15 cellular contexts compared by ENCODE assay signal in genomic region chr10:26357203-26357602, GRCh38.
A peak's percentile ranks its signal among the peaks of the same experiment; 100 is the strongest.
DNase-seq lines count a peak whose midpoint lies in the region; ATAC-seq lines count a peak whose summit lies in the region.
"Had no signal": no experiment of that assay in that cellular context is flagged by ENCODE, and none has a peak within 500 bp of the region (broad histone marks: within the 10 kb centered on the region; RNA-seq: fewer than 3 reads in every experiment).

No MANE protein-coding gene starts in this region.

- H2AK5ac ChIP-seq in mesendoderm (ENCODE audit: low read length): no peak overlapping the region

- no peak overlapping the region for H2BK15ac ChIP-seq in mesendoderm (replicated peaks; ENCODE audit: low read depth)

- H3K18ac ChIP-seq in mesendoderm (ENCODE audit: low read length): no peak overlapping the region

- no peaks in the 10 kb centered on the region for H3K36me3 Mint-ChIP-seq in activated CD8-positive, alpha-beta memory T cell treated with anti-CD3 and anti-CD28 coated beads, Interleukin-2, amount 10 ng/mL, durations not matched to agents 7 days and 5 days
- H3K36me3 Mint-ChIP-seq: IgD-negative memory B cell had no signal

- CTCF ChIA-PET in activated CD8-positive, alpha-beta memory T cell treated with anti-CD3 and anti-CD28 coated beads, Interleukin-2, amount 10 ng/mL, durations not matched to agents 7 days and 5 days (lab: Charles Lee): interaction anchor here (1.0 kb wide), 1 partner anchor 22 kb away, joined by 3 read pairs; no protein-coding TSS in a partner anchor

- WGBS in mesendoderm (ENCODE audit: extremely low coverage, insufficient coverage, low lambda C conversion rate): no CpG with 5 or more reads among the region's 1 CpG

- H3K4me3 ChIP-seq in mesendoderm (ENCODE audit: low read length): no peak overlapping the region
- H3K4me3 ChIP-seq: Peyer's patch, uterus had no signal

- no peak overlapping the region for H3K4me2 ChIP-seq in mesendoderm (ENCODE audit: low read length)

- peak; percentile 20 for ATAC-seq in activated CD8-positive, alpha-beta memory T cell treated with anti-CD3 and anti-CD28 coated beads, Interleukin-2, amount 10 ng/mL, durations not matched to agents 7 days and 5 days
- ATAC-seq in GM18909 (IDR thresholded peaks at IDR 0.05; ENCODE audit: poor library complexity, unreplicated experiment) (peak; percentile 70), HG02763 (IDR thresholded peaks at IDR 0.05; ENCODE audit: unreplicated experiment) (peak; percentile 51), HG03571 (IDR thresholded peaks at IDR 0.05; ENCODE audit: unreplicated experiment) (peak; percentile 51)

- H3K9ac ChIP-seq in mesendoderm (ENCODE audit: low read length): no peak overlapping the region

- H2BK5ac ChIP-seq in mesendoderm (ENCODE audit: low read length): no peak overlapping the region

- no peak overlapping the region for H3K27ac ChIP-seq in mesendoderm (ENCODE audit: low read depth, low read length)
- H3K27ac ChIP-seq: brain microvascular endothelial cell, Peyer's patch, uterus had no signal

- no peak overlapping the region for H3K4me3 Mint-ChIP-seq in activated CD8-positive, alpha-beta memory T cell treated with anti-CD3 and anti-CD28 coated beads, Interleukin-2, amount 10 ng/mL, durations not matched to agents 7 days and 5 days
- H3K4me3 Mint-ChIP-seq: IgD-negative memory B cell had no signal

- no peak overlapping the region for H3K56ac ChIP-seq in mesendoderm (ENCODE audit: low read length)

- no peak overlapping the region for H4K5ac ChIP-seq in mesendoderm (ENCODE audit: low read length)

- DNase-seq in activated CD8-positive, alpha-beta memory T cell treated with anti-CD3 and anti-CD28 coated beads, Interleukin-2, amount 10 ng/mL, durations not matched to agents 7 days and 5 days: no peak
- DNase-seq in activated CD8-positive, alpha-beta memory T cell treated with anti-CD3 and anti-CD28 coated beads, Interleukin-2, amount 50 U/mL, for 4 hours: no peak
- DNase-seq in NCI-H1105 (lab: John Stamatoyannopoulos, UW) (no peak), mesendoderm (no peak), NCI-H2171 (lab: John Stamatoyannopoulos, UW) (no peak)
- DNase-seq: brain microvascular endothelial cell, NCI-H510A treated with DMSO at 0.1 percent for 48 hours, Peyer's patch, uterus had no signal

- H3K4me1 ChIP-seq in mesendoderm (ENCODE audit: control insufficient read depth, low read depth, low read length): no peaks in the 10 kb centered on the region
- H3K4me1 ChIP-seq: Peyer's patch, uterus had no signal

- H4K8ac ChIP-seq in mesendoderm (ENCODE audit: low read depth, low read length): no peak overlapping the region

- H3K27ac Mint-ChIP-seq in activated CD8-positive, alpha-beta memory T cell treated with anti-CD3 and anti-CD28 coated beads, Interleukin-2, amount 10 ng/mL, durations not matched to agents 7 days and 5 days: no peak overlapping the region
- H3K27ac Mint-ChIP-seq: activated T-helper 2 cell treated with anti-CD3 and anti-CD28 coated beads, Interferon-gamma antibody, Interleukin-2, Interleukin-4, amounts not matched to agents 10 μg/mL and 5 μg/mL and 100 μg/mL, durations not matched to agents 14 hours and 24 hours and 36 hours; IgD-negative memory B cell; progenitor cell of endocrine pancreas had no signal

- H3K23ac ChIP-seq in mesendoderm (ENCODE audit: low read length): no peak overlapping the region

- no peak overlapping the region for H2BK120ac ChIP-seq in mesendoderm (ENCODE audit: low read depth, low read length)

- no peaks in the 10 kb centered on the region for H3K36me3 ChIP-seq in mesendoderm (ENCODE audit: control insufficient read depth, insufficient read depth, low read length)
- H3K36me3 ChIP-seq: brain microvascular endothelial cell, Peyer's patch, uterus had no signal

- H3K79me2 ChIP-seq in mesendoderm (ENCODE audit: control insufficient read depth, insufficient read depth, low read length): no peaks in the 10 kb centered on the region

- H3K9me3 Mint-ChIP-seq in activated CD8-positive, alpha-beta memory T cell treated with anti-CD3 and anti-CD28 coated beads, Interleukin-2, amount 10 ng/mL, durations not matched to agents 7 days and 5 days (ENCODE audit: low read depth): no peaks in the 10 kb centered on the region
- H3K9me3 Mint-ChIP-seq: activated T-helper 2 cell treated with anti-CD3 and anti-CD28 coated beads, Interferon-gamma antibody, Interleukin-2, Interleukin-4, amounts not matched to agents 10 μg/mL and 5 μg/mL and 100 μg/mL, durations not matched to agents 14 hours and 24 hours and 36 hours had no signal

- no peak overlapping the region for H3K4ac ChIP-seq in mesendoderm (ENCODE audit: low read depth, low read length)

- no peaks in the 10 kb centered on the region for H3K79me1 ChIP-seq in mesendoderm (ENCODE audit: low read length)

- H3K4me1 Mint-ChIP-seq in activated CD8-positive, alpha-beta memory T cell treated with anti-CD3 and anti-CD28 coated beads, Interleukin-2, amount 10 ng/mL, durations not matched to agents 7 days and 5 days: peaks cover 3% of the 10 kb centered on the region
- H3K4me1 Mint-ChIP-seq: IgD-negative memory B cell had no signal

- no peaks in the 10 kb centered on the region for H3K27me3 ChIP-seq in mesendoderm (ENCODE audit: insufficient read depth, low read length, poor library complexity)
- H3K27me3 ChIP-seq: brain microvascular endothelial cell, Peyer's patch, uterus had no signal

- H3K27me3 Mint-ChIP-seq in activated CD8-positive, alpha-beta memory T cell treated with anti-CD3 and anti-CD28 coated beads, Interleukin-2, amount 10 ng/mL, durations not matched to agents 7 days and 5 days: peaks cover 49% of the 10 kb centered on the region

Comparison
In these comparisons a context has a peak if more than half of its experiments do, and no peak if none do; other contexts are left out.
1. ATAC-seq: peak in every context shown above with its lines; median percentile 70 in GM18909; 51 in HG02763; 51 in HG03571; 20 in activated CD8-positive, alpha-beta memory T cell treated with anti-CD3 and anti-CD28 coated beads, Interleukin-2, amount 10 ng/mL, durations not matched to agents 7 days and 5 days.